8 cellular contexts compared by ENCODE assay signal in genomic region chr12:56267443-56268071, GRCh38. TPM values are rescaled to one million over a fixed set of nuclear protein-coding genes. Genes with fewer than 3 reads are reported as not detected.
DNase-seq lines count a peak whose midpoint lies in the region; ATAC-seq, FAIRE-seq and TF ChIP-seq lines count a peak whose summit lies in the region.

No MANE protein-coding gene starts in this region.

- H3K9me1 ChIP-seq in endothelial cell of umbilical vein (replicated peaks; ENCODE audit: control insufficient read depth, extremely low read depth, insufficient read depth, low read length): no peaks in the 10 kb centered on the region

- no peaks in the 10 kb centered on the region for H3K9me3 Mint-ChIP-seq in naive thymus-derived CD8-positive, alpha-beta T cell

- peaks cover 0 to 28% (median 0%) of the 10 kb centered on the region in 3 donors for H3K36me3 Mint-ChIP-seq in naive thymus-derived CD8-positive, alpha-beta T cell

- TF ChIP-seq POLR2A in endothelial cell of umbilical vein (IDR thresholded peaks at IDR 0.05; ENCODE audit: low read depth, low read length) (no peak), GM12891 (IDR thresholded peaks at IDR 0.05; ENCODE audit: low read depth, low read length) (no peak)

- dilution Hi-C loops in endothelial cell of umbilical vein (cut with MboI; ENCODE audit: extremely low pct_ligation_motif_present, low sequenced_read_pairs): no loop called here

- H3K4me3 ChIP-seq in BLaER1 treated with 17β-estradiol and CSF1 and Interleukin-3, amounts not matched to agents 10 nM and 100 nM: peak overlapping the region; percentile 64 to 79 (median 69)
- H3K4me3 ChIP-seq in endothelial cell of umbilical vein (replicated peaks in 1 of 3; ENCODE audit: insufficient read depth in 1 of 3, low read depth in 1 of 3, low read length in 3 of 3): peak overlapping the region; percentile 17 to 50 (median 43)

- no peaks in the 10 kb centered on the region for H3K27me3 Mint-ChIP-seq in naive thymus-derived CD8-positive, alpha-beta T cell

- peaks cover 14 to 23% (median 19%) of the 10 kb centered on the region in 10 experiments; a peak in 19 of 20 replicates for H3K4me1 ChIP-seq in BLaER1 treated with 17β-estradiol and CSF1 and Interleukin-3, amounts not matched to agents 10 nM and 100 nM
- H3K4me1 ChIP-seq in endothelial cell of umbilical vein (ENCODE audit: control insufficient read depth, extremely low read depth, insufficient read depth, low read length): peaks cover 4% of the 10 kb centered on the region

- peak; percentile 10 for ATAC-seq in GM21576 (IDR thresholded peaks at IDR 0.05; ENCODE audit: unreplicated experiment)
- ATAC-seq in naive thymus-derived CD8-positive, alpha-beta T cell: no peak
- no peak for ATAC-seq in activated CD4-positive, CD25-positive, alpha-beta regulatory T cell treated with anti-CD3 and anti-CD28 coated beads, Interleukin-2, amount 50 U/mL, for 24 hours

- peak; percentile 53 for DNase-seq in OCI-M1 (lab: John Stamatoyannopoulos, UW)
- DNase-seq in endothelial cell of umbilical vein (ENCODE audit: low read depth, low spot score): no peak
- no peak for DNase-seq in naive thymus-derived CD8-positive, alpha-beta T cell
- no peak for DNase-seq in GM12891 (ENCODE audit: insufficient read length, low spot score)
- no peak for DNase-seq in hepatic stellate cell (ENCODE audit: low spot score)

- peak overlapping the region; percentile 77 to 88 (median 83); a peak in 20 of 22 replicates for H3K9ac ChIP-seq in BLaER1 treated with 17β-estradiol and CSF1 and Interleukin-3, amounts not matched to agents 10 nM and 100 nM
- H3K9ac ChIP-seq in endothelial cell of umbilical vein (replicated peaks; ENCODE audit: extremely low read depth, insufficient read depth, low read length): peak overlapping the region; percentile 69

- H3K4me1 Mint-ChIP-seq in naive thymus-derived CD8-positive, alpha-beta T cell: peaks cover 8 to 20% (median 20%) of the 10 kb centered on the region in 4 donors

- CTCF ChIA-PET in endothelial cell of umbilical vein (lab: Charles Lee): interaction anchor here (1.4 to 3.5 kb wide), 3 partner anchors 10 to 197 kb away, joined by 7 to 27 read pairs (median 10); partner anchors contain the start of genes ANKRD52 and SMARCC2

- no peak for TF ChIP-seq CTCF in endothelial cell of umbilical vein (IDR thresholded peaks at IDR 0.05; ENCODE audit: extremely low read depth in 1 of 2, insufficient read depth in 1 of 2, low read depth in 1 of 2, low read length in 2 of 2)

- H3K27ac ChIP-seq in BLaER1 treated with 17β-estradiol and CSF1 and Interleukin-3, amounts not matched to agents 10 nM and 100 nM: peak overlapping the region; percentile 30 to 84 (median 81); a peak in 19 of 22 replicates
- no peak overlapping the region for H3K27ac ChIP-seq in endothelial cell of umbilical vein (ENCODE audit: insufficient read depth, low read depth, low read length)

- no peaks in the 10 kb centered on the region for H3K27me3 ChIP-seq in BLaER1 treated with 17β-estradiol and CSF1 and Interleukin-3, amounts not matched to agents 10 nM and 100 nM
- H3K27me3 ChIP-seq in endothelial cell of umbilical vein (ENCODE audit: control insufficient read depth in 2 of 2, insufficient read depth in 2 of 2, low read length in 2 of 2): no peaks in the 10 kb centered on the region

- peaks cover 30 to 46% (median 39%) of the 10 kb centered on the region in 11 experiments for H3K36me3 ChIP-seq in BLaER1 treated with 17β-estradiol and CSF1 and Interleukin-3, amounts not matched to agents 10 nM and 100 nM
- H3K36me3 ChIP-seq in endothelial cell of umbilical vein (ENCODE audit: control insufficient read depth in 2 of 2, extremely low read depth in 1 of 2, insufficient read depth in 2 of 2, low read length in 2 of 2): peaks cover 0 to 4% of the 10 kb centered on the region in 2 experiments

- H4K20me1 ChIP-seq in BLaER1 treated with 17β-estradiol and CSF1 and Interleukin-3, amounts not matched to agents 10 nM and 100 nM: peaks cover 0 to 44% (median 11%) of the 10 kb centered on the region in 11 experiments; a peak in 8 of 22 replicates
- H4K20me1 ChIP-seq in endothelial cell of umbilical vein (replicated peaks; ENCODE audit: control insufficient read depth, extremely low read depth, insufficient read depth, low read length): no peaks in the 10 kb centered on the region

- peak overlapping the region; percentile 79 for H2AFZ ChIP-seq in endothelial cell of umbilical vein (ENCODE audit: low read depth, low read length)

- no peaks in the 10 kb centered on the region for H3K9me3 ChIP-seq in BLaER1 treated with 17β-estradiol and CSF1 and Interleukin-3, amounts not matched to agents 10 nM and 100 nM (replicated peaks in 1 of 11)
- no peaks in the 10 kb centered on the region for H3K9me3 ChIP-seq in endothelial cell of umbilical vein (replicated peaks; ENCODE audit: control insufficient read depth, insufficient read depth, low read length)

- H3K79me2 ChIP-seq in endothelial cell of umbilical vein (ENCODE audit: control insufficient read depth, insufficient read depth, low read length): no peaks in the 10 kb centered on the region

- intact Hi-C loops in endothelial cell of umbilical vein (cut with micrococcal nuclease): loop anchor here (1.0 to 5.0 kb wide), 4 partner anchors 33 to 195 kb away; partner anchors contain the start of genes CS and NABP2

- H3K27ac Mint-ChIP-seq in naive thymus-derived CD8-positive, alpha-beta T cell: peak overlapping the region; percentile 81 to 98 (median 93)

- FAIRE-seq in endothelial cell of umbilical vein (lab: Jason Lieb, UNC) (no peak), GM12891 (lab: Jason Lieb, UNC) (no peak)

- H3K4me2 ChIP-seq in BLaER1 treated with 17β-estradiol and CSF1 and Interleukin-3, amounts not matched to agents 10 nM and 100 nM: peak overlapping the region; percentile 85 to 98 (median 94)
- H3K4me2 ChIP-seq in endothelial cell of umbilical vein (ENCODE audit: insufficient read depth, low read length): peak overlapping the region; percentile 78

- no TSS peak for BruUV-seq in endothelial cell of umbilical vein (replicated peaks; lab: Mats Ljungman, UMichigan)

- POLR2A ChIA-PET in endothelial cell of umbilical vein (lab: Charles Lee): interaction anchor here (0.8 to 1.6 kb wide), 2 partner anchors 10 to 12 kb away, joined by 3 to 5 read pairs; no protein-coding TSS in a partner anchor
- POLR2A ChIA-PET in naive thymus-derived CD8-positive, alpha-beta T cell (lab: Charles Lee): interaction anchor here (0.7 to 3.5 kb wide), 15 partner anchors 9 to 295 kb away, joined by 3 to 19 read pairs (median 4); partner anchors contain the start of genes ANKRD52, CNPY2, ESYT1 and MYL6

- peak overlapping the region; percentile 77 to 96 (median 90) for H3K4me3 Mint-ChIP-seq in naive thymus-derived CD8-positive, alpha-beta T cell

RNA-seq across cellular contexts. Expression of gene COQ10A, which starts 0.8 kb away (rescaled TPM):
- 14.7 and 15.3 TPM in 2 replicates for total RNA-seq in endothelial cell of umbilical vein
- 30.2 and 32.4 TPM in 2 replicates for polyA plus RNA-seq in endothelial cell of umbilical vein
- 17.9 and 20.5 TPM in 2 replicates for polyA plus RNA-seq in endothelial cell of umbilical vein (2011; cell fraction: cytosol; rRNA removed)
- 61.0 and 72.5 TPM in 2 replicates for polyA plus RNA-seq in endothelial cell of umbilical vein (2011; cell fraction: nucleus; rRNA removed)
- 10.6 and 14.3 TPM in 2 replicates for polyA plus RNA-seq in endothelial cell of umbilical vein (2012)
- polyA minus RNA-seq in endothelial cell of umbilical vein: 16.0 and 19.3 TPM in 2 replicates
- polyA minus RNA-seq in endothelial cell of umbilical vein (2011; cell fraction: cytosol; rRNA and poly(A)+ RNA removed): 9.3 TPM
- 14.1 and 17.1 TPM in 2 replicates for polyA minus RNA-seq in endothelial cell of umbilical vein (2011; cell fraction: nucleus; rRNA and poly(A)+ RNA removed)
- total RNA-seq in naive thymus-derived CD8-positive, alpha-beta T cell: 10 to 100 TPM; 37.7 to 39.0 TPM
- 10 to 100 TPM in 1 of 3 donors, 1 to 10 TPM in 2; 7.4 to 15.7 (median 9.6) TPM for polyA plus RNA-seq in naive thymus-derived CD8-positive, alpha-beta T cell
- 4.4 TPM for polyA plus RNA-seq in GM12891 (2012; ENCODE audit: low read depth, missing spikeins)

RNA-seq across cellular contexts. Expression of gene ANKRD52, which starts 9.4 kb away (rescaled TPM):
- total RNA-seq in endothelial cell of umbilical vein: 62.0 and 66.3 TPM in 2 replicates
- 28.6 and 30.8 TPM in 2 replicates for polyA plus RNA-seq in endothelial cell of umbilical vein
- polyA plus RNA-seq in endothelial cell of umbilical vein (2011; cell fraction: cytosol; rRNA removed): 23.6 and 23.9 TPM in 2 replicates
- polyA plus RNA-seq in endothelial cell of umbilical vein (2011; cell fraction: nucleus; rRNA removed): 70.5 and 81.8 TPM in 2 replicates
- 31.5 and 31.9 TPM in 2 replicates for polyA plus RNA-seq in endothelial cell of umbilical vein (2012)
- polyA minus RNA-seq in endothelial cell of umbilical vein: 57.9 and 62.2 TPM in 2 replicates
- polyA minus RNA-seq in endothelial cell of umbilical vein (2011; cell fraction: cytosol; rRNA and poly(A)+ RNA removed): 25.1 TPM
- polyA minus RNA-seq in endothelial cell of umbilical vein (2011; cell fraction: nucleus; rRNA and poly(A)+ RNA removed): 23.8 and 27.6 TPM in 2 replicates
- total RNA-seq in naive thymus-derived CD8-positive, alpha-beta T cell: 10 to 100 TPM; 34.5 to 43.9 TPM
- 10 to 100 TPM in 1 of 3 donors, 1 to 10 TPM in 2; 7.5 to 11.5 (median 7.9) TPM for polyA plus RNA-seq in naive thymus-derived CD8-positive, alpha-beta T cell
- 14.7 TPM for polyA plus RNA-seq in GM12891 (2012; ENCODE audit: low read depth, missing spikeins)

RNA-seq across cellular contexts. Expression of gene CS, which starts 32.6 kb away (rescaled TPM):
- 296 and 312 TPM in 2 replicates for total RNA-seq in endothelial cell of umbilical vein
- 115 and 129 TPM in 2 replicates for polyA plus RNA-seq in endothelial cell of umbilical vein
- 159 and 170 TPM in 2 replicates for polyA plus RNA-seq in endothelial cell of umbilical vein (2011; cell fraction: cytosol; rRNA removed)
- polyA plus RNA-seq in endothelial cell of umbilical vein (2011; cell fraction: nucleus; rRNA removed): 202 and 273 TPM in 2 replicates
- polyA plus RNA-seq in endothelial cell of umbilical vein (2012): 225 and 235 TPM in 2 replicates
- 206 and 230 TPM in 2 replicates for polyA minus RNA-seq in endothelial cell of umbilical vein
- 211 TPM for polyA minus RNA-seq in endothelial cell of umbilical vein (2011; cell fraction: cytosol; rRNA and poly(A)+ RNA removed)
- polyA minus RNA-seq in endothelial cell of umbilical vein (2011; cell fraction: nucleus; rRNA and poly(A)+ RNA removed): 101 and 170 TPM in 2 replicates
- total RNA-seq in naive thymus-derived CD8-positive, alpha-beta T cell: 100 to 1,000 TPM; 115 to 127 TPM
- polyA plus RNA-seq in naive thymus-derived CD8-positive, alpha-beta T cell: 10 to 100 TPM; 48.3 to 68.8 (median 50.2) TPM
- polyA plus RNA-seq in GM12891 (2012; ENCODE audit: low read depth, missing spikeins): 103 TPM

RNA-seq across cellular contexts. Expression of gene SLC39A5, which starts 37.7 kb away (rescaled TPM):
- total RNA-seq in endothelial cell of umbilical vein: not detected in 2 replicates
- 0.10 and 0.11 TPM in 2 replicates for polyA plus RNA-seq in endothelial cell of umbilical vein
- not detected in 2 replicates for polyA plus RNA-seq in endothelial cell of umbilical vein (2011; cell fraction: cytosol; rRNA removed)
- polyA plus RNA-seq in endothelial cell of umbilical vein (2011; cell fraction: nucleus; rRNA removed): 0.53 and 1.3 TPM in 2 replicates
- polyA plus RNA-seq in endothelial cell of umbilical vein (2012): not detected in 2 replicates
- not detected in 2 replicates for polyA minus RNA-seq in endothelial cell of umbilical vein
- polyA minus RNA-seq in endothelial cell of umbilical vein (2011; cell fraction: cytosol; rRNA and poly(A)+ RNA removed): not detected
- polyA minus RNA-seq in endothelial cell of umbilical vein (2011; cell fraction: nucleus; rRNA and poly(A)+ RNA removed): not detected in 2 replicates
- not detected for total RNA-seq in naive thymus-derived CD8-positive, alpha-beta T cell
- polyA plus RNA-seq in naive thymus-derived CD8-positive, alpha-beta T cell: not detected
- 0.24 TPM for polyA plus RNA-seq in GM12891 (2012; ENCODE audit: low read depth, missing spikeins)

RNA-seq across cellular contexts. Expression of gene NABP2, which starts 43.4 kb away (rescaled TPM):
- 41.0 and 42.4 TPM in 2 replicates for total RNA-seq in endothelial cell of umbilical vein
- 55.3 and 59.7 TPM in 2 replicates for polyA plus RNA-seq in endothelial cell of umbilical vein
- 65.9 and 69.7 TPM in 2 replicates for polyA plus RNA-seq in endothelial cell of umbilical vein (2011; cell fraction: cytosol; rRNA removed)
- 12.9 and 13.4 TPM in 2 replicates for polyA plus RNA-seq in endothelial cell of umbilical vein (2011; cell fraction: nucleus; rRNA removed)
- polyA plus RNA-seq in endothelial cell of umbilical vein (2012): 47.3 and 55.9 TPM in 2 replicates
- 27.1 and 29.5 TPM in 2 replicates for polyA minus RNA-seq in endothelial cell of umbilical vein
- polyA minus RNA-seq in endothelial cell of umbilical vein (2011; cell fraction: cytosol; rRNA and poly(A)+ RNA removed): 20.0 TPM
- 4.5 and 5.5 TPM in 2 replicates for polyA minus RNA-seq in endothelial cell of umbilical vein (2011; cell fraction: nucleus; rRNA and poly(A)+ RNA removed)
- total RNA-seq in naive thymus-derived CD8-positive, alpha-beta T cell: 10 to 100 TPM; 10.8 to 13.3 TPM
- polyA plus RNA-seq in naive thymus-derived CD8-positive, alpha-beta T cell: 1 to 10 TPM; 3.5 to 3.9 (median 3.7) TPM
- polyA plus RNA-seq in GM12891 (2012; ENCODE audit: low read depth, missing spikeins): 39.2 TPM
